In genomic region chr16:49811630-49812334, GRCh38 we compare ENCODE assay signal across 15 cellular contexts. TPM values are rescaled to one million over a fixed set of nuclear protein-coding genes. Genes with fewer than 3 reads are reported as not detected.
A peak's percentile ranks its signal among the peaks of the same experiment; 100 is the strongest.
DNase-seq lines count a peak whose midpoint lies in the region; ATAC-seq and TF ChIP-seq lines count a peak whose summit lies in the region.
"Had no signal": no experiment of that assay in that cellular context is flagged by ENCODE, and none has a peak within 500 bp of the region (broad histone marks: within the 10 kb centered on the region; RNA-seq: fewer than 3 reads in every experiment).

No MANE protein-coding gene starts in this region.

- peak in 1 of 2 donors; percentile 21 for TF ChIP-seq POLR2A in gastrocnemius medialis (IDR thresholded peaks at IDR 0.05)

- peak overlapping the region; percentile 69 to 97 (median 80) for H3K27ac ChIP-seq in gastrocnemius medialis
- H3K27ac ChIP-seq: tibial artery had no signal

- ATAC-seq in gastrocnemius medialis (peak; percentile 83 to 85), GM18861 (IDR thresholded peaks at IDR 0.05; ENCODE audit: unreplicated experiment) (no peak)
- ATAC-seq: activated CD4-positive, alpha-beta T cell treated with anti-CD3 and anti-CD28 coated beads for 36 hours had no signal

- H3K9me3 ChIP-seq in MG63 (no peaks in the 10 kb centered on the region), gastrocnemius medialis (no peaks in the 10 kb centered on the region)
- H3K9me3 ChIP-seq: tibial artery had no signal

- peaks cover 64 to 73% of the 10 kb centered on the region in 2 donors for H3K4me1 ChIP-seq in gastrocnemius medialis

- intact Hi-C loops in gastrocnemius medialis (cut with DNase I; ENCODE audit: low total_unique reads), result loop anchor here (1.0 to 5.0 kb wide), 2 partner anchors 46 to 149 kb away; no protein-coding TSS in a partner anchor

- H3K36me3 ChIP-seq in MG63, result no peaks in the 10 kb centered on the region
- H3K36me3 ChIP-seq in gastrocnemius medialis, result no peaks in the 10 kb centered on the region
- H3K36me3 ChIP-seq: tibial artery had no signal

- H3K4me3 ChIP-seq in MG63 (no peak overlapping the region), cardiac fibroblast (replicated peaks in 1 of 2; ENCODE audit: low read depth in 2 of 2, low read length in 2 of 2) (no peak overlapping the region), gastrocnemius medialis (peak overlapping the region in 1 of 4 donors; percentile 24)
- H3K4me3 ChIP-seq: tibial artery had no signal

- in situ Hi-C loops in gastrocnemius medialis (cut with MboI; ENCODE audit: low sequenced_read_pairs in 4 of 4), result no loop called here

- TF ChIP-seq CTCF in cardiac fibroblast (IDR thresholded peaks at IDR 0.05; ENCODE audit: low read depth, low read length), result no peak
- no peak for TF ChIP-seq CTCF in gastrocnemius medialis (IDR thresholded peaks at IDR 0.05 in 4 of 5, conservative IDR thresholded peaks at IDR 0.05 in 1 of 5)

- H3K27me3 ChIP-seq in MG63 (no peaks in the 10 kb centered on the region), gastrocnemius medialis (no peaks in the 10 kb centered on the region)
- H3K27me3 ChIP-seq: tibial artery had no signal

- DNase-seq in MG63 (peak; percentile 47), cardiac fibroblast (ENCODE audit: low read depth in 2 of 2) (peak; percentile 5 to 45), iPS-NIHi11 (ENCODE audit: low spot score) (peak; percentile 74), gastrocnemius medialis (peak; percentile 52 to 83), activated gamma-delta T cell (lab: John Stamatoyannopoulos, UW) (no peak), NCI-H1417 treated with DMSO at 0.1 percent for 48 hours (lab: John Stamatoyannopoulos, UW) (no peak)
- no peak for DNase-seq in effector CD4-positive, alpha-beta T cell
- DNase-seq: activated CD4-positive, alpha-beta T cell treated with anti-CD3 and anti-CD28 coated beads for 36 hours; activated T-cell treated with anti-CD3 and anti-CD28 coated beads, Interleukin-2, amount 50 U/mL, for 24 hours; CD4-positive, alpha-beta memory T cell; NCI-H2081 treated with DMSO at 0.1 percent for 48 hours; small intestine had no signal

RNA-seq across cellular contexts. Expression of gene ZNF423, which starts 44.1 kb away (rescaled TPM):
- 0.07 TPM in 1 of 2 replicates, not detected in the other for total RNA-seq in MG63 (2014; rRNA removed; shearing (Covaris generic); ENCODE audit: low replicate concordance)
- total RNA-seq in gastrocnemius medialis, result 10 to 100 TPM in 3 of 4 donors, 1 to 10 TPM in 1; 8.4 to 15.8 (median 12.5) TPM
- total RNA-seq: activated CD4-positive, alpha-beta T cell treated with anti-CD3 and anti-CD28 coated beads for 36 hours; CD4-positive, alpha-beta memory T cell; T-helper 1 cell treated with Interleukin-12 subunit alpha and Interleukin-12 subunit beta and Interleukin-4 antibody, amounts not matched to agents 30 ng/mL and 1 ng/mL, for 36 hours had no signal

Comparison
In these comparisons a context has a peak if more than half of its experiments do, and no peak if none do; other contexts are left out.
1. DNase-seq: peak in MG63 (single experiment), cardiac fibroblast (2 of 2), iPS-NIHi11 (single experiment) and gastrocnemius medialis (2 of 2); none in activated gamma-delta T cell (single experiment), effector CD4-positive, alpha-beta T cell (single experiment) and NCI-H1417 treated with DMSO at 0.1 percent for 48 hours (single experiment).